ENCODE assay signal across 8 cellular contexts in the genomic region with DNA sequence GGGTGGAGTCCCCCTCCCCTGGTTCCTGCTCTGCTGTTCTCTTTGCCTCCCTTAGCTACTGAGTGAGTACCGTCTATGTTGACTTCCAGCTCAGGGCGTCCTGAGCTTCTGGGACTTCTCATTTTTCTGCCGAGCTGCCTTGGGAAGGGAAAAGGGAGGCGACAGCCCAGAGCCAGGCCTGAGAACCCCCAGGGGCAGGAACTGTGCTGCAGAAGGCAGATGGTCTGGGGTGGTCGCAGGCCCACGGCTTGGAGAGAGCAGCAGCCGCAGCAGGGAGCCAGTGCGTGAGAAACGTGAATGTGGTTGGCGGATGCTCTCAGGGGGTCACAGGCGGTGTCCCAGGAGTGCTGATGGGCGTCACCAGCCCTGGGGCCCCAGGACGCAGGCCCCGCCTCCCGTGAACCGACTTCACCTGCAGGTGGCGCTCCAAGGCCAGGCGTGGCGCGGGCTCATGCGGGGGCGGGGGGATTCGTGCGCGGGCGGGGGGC. TPM values are rescaled to one million over a fixed set of nuclear protein-coding genes. Genes with fewer than 3 reads are reported as not detected.
DNase-seq lines count a peak whose midpoint lies in the region; ATAC-seq lines count a peak whose summit lies in the region.

No MANE protein-coding gene starts in this region.

- in situ Hi-C loops in ACHN (cut with HindIII; ENCODE audit: low pct_ligation_motif_present, low pct_unique_long_range_greater_than_20kb, low sequenced_read_pairs): no loop called here

- DNase-seq in ACHN (peak; percentile 53), GM19238 (ENCODE audit: insufficient read length, low spot score) (peak; percentile 91), M059J (ENCODE audit: low read depth) (peak; percentile 32), cerebellum (ENCODE audit: low spot score) (peak; percentile 58), lung microvascular endothelial cell (ENCODE audit: low read depth in 2 of 2) (peak; percentile 34 to 72)
- peak; percentile 77 for DNase-seq in activated CD4-positive, CD25-positive, alpha-beta regulatory T cell treated with anti-CD3 and anti-CD28 coated beads, Interleukin-2, amount 50 U/mL, for 72 hours
- peak; percentile 54 to 65 for DNase-seq in stimulated activated CD8-positive, alpha-beta memory T cell treated with anti-CD3 and anti-CD28 coated beads, Interleukin-4, amount 100 ng/mL, for 1 hour (ENCODE audit: low read depth in 2 of 2, low spot score in 1 of 2)

- ATAC-seq in GM21526 (IDR thresholded peaks at IDR 0.05; ENCODE audit: low FRiP score, unreplicated experiment): no peak

RNA-seq across cellular contexts. Expression of a gene that starts 9.2 kb away (rescaled TPM):
- total RNA-seq in M059J (2014; rRNA removed; shearing (Covaris generic)): 1.2 and 5.3 TPM in 2 replicates
- 4.7 TPM for total RNA-seq in cerebellum
- 6.5 and 9.1 TPM in 2 replicates for total RNA-seq in lung microvascular endothelial cell

RNA-seq across cellular contexts. Expression of a gene that starts 55.8 kb away (rescaled TPM):
- total RNA-seq in M059J (2014; rRNA removed; shearing (Covaris generic)): 3.5 and 4.0 TPM in 2 replicates
- total RNA-seq in cerebellum (16.6 TPM), lung microvascular endothelial cell (5.0 and 6.2 TPM in 2 replicates)

Comparison
In these comparisons a context has a peak if more than half of its experiments do, and no peak if none do; other contexts are left out.
1. DNase-seq: peak in every context shown above with its lines; median percentile 91 in GM19238; 77 in activated CD4-positive, CD25-positive, alpha-beta regulatory T cell treated with anti-CD3 and anti-CD28 coated beads, Interleukin-2, amount 50 U/mL, for 72 hours; 60 in stimulated activated CD8-positive, alpha-beta memory T cell treated with anti-CD3 and anti-CD28 coated beads, Interleukin-4, amount 100 ng/mL, for 1 hour; 58 in cerebellum; 53 in ACHN; 53 in lung microvascular endothelial cell; 32 in M059J.